In the genomic region with DNA sequence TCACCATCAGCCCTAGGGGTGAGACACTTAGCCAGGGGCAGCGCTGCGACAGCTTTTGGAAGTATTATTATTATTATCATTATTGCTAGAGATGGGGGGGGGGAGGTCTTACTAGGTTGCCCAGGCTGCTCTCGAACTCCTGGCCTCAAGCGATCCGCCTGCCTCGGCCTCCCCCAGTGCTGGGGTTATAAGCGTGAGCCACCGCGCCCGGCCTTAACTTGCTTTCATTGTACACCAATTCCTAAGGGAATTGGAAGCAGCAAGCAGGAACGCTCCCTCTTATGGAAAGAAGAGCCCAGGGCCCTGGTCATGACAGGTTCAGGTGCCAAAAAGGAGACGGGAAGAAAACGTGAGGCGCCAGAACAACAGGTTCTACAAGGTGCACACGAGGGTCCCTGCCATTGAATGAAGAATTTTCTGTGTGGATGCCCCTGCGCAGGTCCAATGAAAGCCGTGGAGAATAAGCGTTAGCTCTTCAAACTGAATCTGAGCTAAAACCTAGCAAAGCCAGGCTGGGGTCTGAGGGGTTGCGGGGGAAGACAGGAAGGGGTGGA, we compare ENCODE assay signal across 8 cellular contexts. TPM values are rescaled to one million over a fixed set of nuclear protein-coding genes. Genes with fewer than 3 reads are reported as not detected.
DNase-seq lines count a peak whose midpoint lies in the region; ATAC-seq and TF ChIP-seq lines count a peak whose summit lies in the region.

No MANE protein-coding gene starts in this region.

- no peak overlapping the region for H3K27ac ChIP-seq in SJCRH30
- no peak overlapping the region for H3K27ac ChIP-seq in fibroblast of lung (ENCODE audit: insufficient read depth, low read length)

- peak overlapping the region; percentile 52 for H2AFZ ChIP-seq in fibroblast of lung (ENCODE audit: low read length)

- H3K4me1 Mint-ChIP-seq in stimulated activated effector memory CD8-positive, alpha-beta T cell treated with anti-CD3 and anti-CD28 coated beads, Interleukin-12 subunit alpha, Interleukin-12 subunit beta, amount 100 ng/mL, for 72 hours: peaks cover 42% of the 10 kb centered on the region

- peaks cover 13% of the 10 kb centered on the region; the same call in 1 of the 2 replicates for H3K27me3 ChIP-seq in SJCRH30
- peaks cover 13% of the 10 kb centered on the region for H3K27me3 ChIP-seq in fibroblast of lung (ENCODE audit: control insufficient read depth, insufficient read depth, low read length)

- ATAC-seq in stimulated activated effector memory CD8-positive, alpha-beta T cell treated with anti-CD3 and anti-CD28 coated beads, Interleukin-12 subunit alpha, Interleukin-12 subunit beta, amount 100 ng/mL, for 72 hours: peak; percentile 11

- H3K9me3 Mint-ChIP-seq in stimulated activated effector memory CD8-positive, alpha-beta T cell treated with anti-CD3 and anti-CD28 coated beads, Interleukin-12 subunit alpha, Interleukin-12 subunit beta, amount 100 ng/mL, for 72 hours: no peaks in the 10 kb centered on the region

- no peak overlapping the region for H3K9ac ChIP-seq in fibroblast of lung (ENCODE audit: insufficient read depth, low read length)

- H3K9me3 ChIP-seq in SJCRH30 (replicated peaks): no peaks in the 10 kb centered on the region
- H3K9me3 ChIP-seq in fibroblast of lung (ENCODE audit: control insufficient read depth, insufficient read depth, low read depth, low read length): no peaks in the 10 kb centered on the region

- DNase-seq in NCI-H82 (lab: John Stamatoyannopoulos, UW): peak; percentile 75
- no peak for DNase-seq in NCI-H82 treated with DMSO at 0.1 percent for 48 hours (lab: John Stamatoyannopoulos, UW; ENCODE audit: unreplicated experiment)
- peak in 1 of 2 experiments; percentile 46 for DNase-seq in SJCRH30
- no peak for DNase-seq in fibroblast of lung (ENCODE audit: low read depth in 2 of 2)
- DNase-seq in stimulated activated effector memory CD8-positive, alpha-beta T cell treated with anti-CD3 and anti-CD28 coated beads, Interleukin-12 subunit alpha, Interleukin-12 subunit beta, amount 100 ng/mL, for 72 hours (ENCODE audit: low spot score in 2 of 2): no peak
- no peak for DNase-seq in iPS-NIHi11 (ENCODE audit: low spot score)
- no peak for DNase-seq in stimulated activated CD4-positive, alpha-beta T cell treated with anti-CD3 and anti-CD28 coated beads, Interleukin-2, amount 100 ng/mL, for 24 hours
- no peak for DNase-seq in cortex of kidney (lab: John Stamatoyannopoulos, UW)

- H3K36me3 ChIP-seq in SJCRH30: peaks cover 41% of the 10 kb centered on the region
- peaks cover 4% of the 10 kb centered on the region for H3K36me3 ChIP-seq in fibroblast of lung (ENCODE audit: control insufficient read depth, insufficient read depth, low read length)

- peaks cover 23% of the 10 kb centered on the region for H3K4me1 ChIP-seq in SJCRH30
- peaks cover 15% of the 10 kb centered on the region for H3K4me1 ChIP-seq in fibroblast of lung (ENCODE audit: control insufficient read depth, extremely low read depth, insufficient read depth, low read length)

- H3K4me2 ChIP-seq in fibroblast of lung (ENCODE audit: extremely low read depth, insufficient read depth, low read length): no peak overlapping the region

- peak overlapping the region; percentile 99 for H3K27ac Mint-ChIP-seq in stimulated activated effector memory CD8-positive, alpha-beta T cell treated with anti-CD3 and anti-CD28 coated beads, Interleukin-12 subunit alpha, Interleukin-12 subunit beta, amount 100 ng/mL, for 72 hours

- H3K4me3 ChIP-seq in SJCRH30: peak overlapping the region; percentile 91
- H3K4me3 ChIP-seq in fibroblast of lung (replicated peaks in 1 of 4; ENCODE audit: control extremely low read depth in 1 of 4, insufficient read depth in 1 of 4, low read depth in 3 of 4, low read length in 4 of 4): peak overlapping the region in 1 of 4 experiments; percentile 16

- H3K79me2 ChIP-seq in fibroblast of lung (ENCODE audit: control insufficient read depth, insufficient read depth, low read length): peaks cover 42% of the 10 kb centered on the region

- no peak for TF ChIP-seq CTCF in fibroblast of lung (conservative IDR thresholded peaks at IDR 0.05 in 1 of 2, IDR thresholded peaks at IDR 0.05 in 1 of 2; ENCODE audit: low read depth in 1 of 2, low read length in 2 of 2)

- H3K36me3 Mint-ChIP-seq in stimulated activated effector memory CD8-positive, alpha-beta T cell treated with anti-CD3 and anti-CD28 coated beads, Interleukin-12 subunit alpha, Interleukin-12 subunit beta, amount 100 ng/mL, for 72 hours: peaks cover 55% of the 10 kb centered on the region

- no peaks in the 10 kb centered on the region for H4K20me1 ChIP-seq in fibroblast of lung (ENCODE audit: control insufficient read depth, extremely low read depth, insufficient read depth, low read length)

- H3K4me3 Mint-ChIP-seq in stimulated activated effector memory CD8-positive, alpha-beta T cell treated with anti-CD3 and anti-CD28 coated beads, Interleukin-12 subunit alpha, Interleukin-12 subunit beta, amount 100 ng/mL, for 72 hours: peak overlapping the region; percentile 96

RNA-seq across cellular contexts. Expression of a gene that starts 0.5 kb away (rescaled TPM):
- 5,758 and 5,854 TPM in 2 replicates for total RNA-seq in SJCRH30 (2014; rRNA removed; shearing (Covaris generic))
- total RNA-seq in fibroblast of lung: 3,018 and 3,857 TPM in 2 replicates
- 1,185 and 1,255 TPM in 2 replicates for polyA plus RNA-seq in fibroblast of lung
- polyA plus RNA-seq in fibroblast of lung (2012): 3,263 and 3,420 TPM in 2 replicates
- 75.5 and 104 TPM in 2 replicates for polyA minus RNA-seq in fibroblast of lung (ENCODE audit: low replicate concordance)

RNA-seq across cellular contexts. Expression of a gene that starts 10.4 kb away (rescaled TPM):
- 45.8 and 53.0 TPM in 2 replicates for total RNA-seq in SJCRH30 (2014; rRNA removed; shearing (Covaris generic))
- total RNA-seq in fibroblast of lung: 0.77 and 0.99 TPM in 2 replicates
- polyA plus RNA-seq in fibroblast of lung: 0.75 and 1.2 TPM in 2 replicates
- 1.0 and 1.1 TPM in 2 replicates for polyA plus RNA-seq in fibroblast of lung (2012)
- 3.9 and 10.2 TPM in 2 replicates for polyA minus RNA-seq in fibroblast of lung (ENCODE audit: low replicate concordance)

Comparison
In these comparisons a context has a peak if more than half of its experiments do, and no peak if none do; other contexts are left out.
1. RNA of a gene that starts 10.4 kb away (total RNA-seq): 45.8 to 53.0 TPM in SJCRH30; 0.77 to 0.99 TPM in fibroblast of lung; every median in the first group is over 10 times any median in the second.